ENCODE assay signal across 12 cellular contexts in genomic region chr3:123618076-123618703, GRCh38. TPM values are rescaled to one million over a fixed set of nuclear protein-coding genes. Genes with fewer than 3 reads are reported as not detected.
DNase-seq lines count a peak whose midpoint lies in the region; ATAC-seq and TF ChIP-seq lines count a peak whose summit lies in the region.
"Had no signal": no experiment of that assay in that cellular context is flagged by ENCODE, and none has a peak within 500 bp of the region (broad histone marks: within the 10 kb centered on the region; RNA-seq: fewer than 3 reads in every experiment).

No MANE protein-coding gene starts in this region.

- no peaks in the 10 kb centered on the region for H3K27me3 Mint-ChIP-seq in activated CD4-positive, alpha-beta T cell treated with anti-CD3 and anti-CD28 coated beads, Interleukin-2, amount 10 ng/mL, durations not matched to agents 7 days and 5 days
- no peaks in the 10 kb centered on the region for H3K27me3 Mint-ChIP-seq in activated CD4-positive, alpha-beta T cell treated with anti-CD3 and anti-CD28 coated beads, Interleukin-2, amount 10 ng/mL, durations not matched to agents 24 days and 14 days
- H3K27me3 Mint-ChIP-seq in brain = no peaks in the 10 kb centered on the region
- H3K27me3 Mint-ChIP-seq: progenitor cell of endocrine pancreas had no signal

- POLR2A ChIA-PET in activated CD4-positive, alpha-beta T cell treated with anti-CD3 and anti-CD28 coated beads, Interleukin-2, amount 10 ng/mL, durations not matched to agents 7 days and 5 days (lab: Charles Lee) = no interaction called here

- H3K4me3 Mint-ChIP-seq in activated CD4-positive, alpha-beta T cell treated with anti-CD3 and anti-CD28 coated beads, Interleukin-2, amount 10 ng/mL, durations not matched to agents 7 days and 5 days = no peak overlapping the region
- H3K4me3 Mint-ChIP-seq in activated CD4-positive, alpha-beta T cell treated with anti-CD3 and anti-CD28 coated beads, Interleukin-2, amount 10 ng/mL, durations not matched to agents 24 days and 14 days = no peak overlapping the region
- no peak overlapping the region for H3K4me3 Mint-ChIP-seq in brain

- H3K36me3 ChIP-seq in mucosa of rectum (ENCODE audit: control insufficient read depth in 2 of 2, insufficient read depth in 2 of 2, low read length in 2 of 2) = peaks cover 6 to 12% of the 10 kb centered on the region in 2 donors
- H3K36me3 ChIP-seq in aorta (ENCODE audit: control insufficient read depth in 1 of 2, insufficient read depth in 2 of 2, low read length in 1 of 2) = peaks cover 0 to 11% of the 10 kb centered on the region in 2 donors

- peak overlapping the region in 1 of 2 donors; percentile 51 for H3K4me3 ChIP-seq in mucosa of rectum (ENCODE audit: low read length in 2 of 2)
- H3K4me3 ChIP-seq in aorta (ENCODE audit: low read length in 2 of 2) = no peak overlapping the region

- 12 to 13% methylated on average over 7 of the region's 7 CpGs for WGBS in aorta, 2 donors

- no peak for DNase-seq in activated CD4-positive, alpha-beta T cell treated with anti-CD3 and anti-CD28 coated beads, Interleukin-2, amount 10 ng/mL, durations not matched to agents 7 days and 5 days
- DNase-seq in activated CD4-positive, alpha-beta T cell treated with anti-CD3 and anti-CD28 coated beads, Interleukin-2, amount 10 ng/mL, durations not matched to agents 24 days and 14 days = no peak
- DNase-seq in aorta = no peak
- DNase-seq in activated naive CD4-positive, alpha-beta T cell (lab: John Stamatoyannopoulos, UW) = no peak
- no peak for DNase-seq in NCI-H526 treated with DMSO at 0.1 percent for 48 hours (lab: John Stamatoyannopoulos, UW)
- no peak for DNase-seq in Ammon's horn (ENCODE audit: low spot score)
- DNase-seq: NCI-H187 treated with DMSO at 0.1 percent for 48 hours, SHP77 had no signal

- H3K36me3 Mint-ChIP-seq in activated CD4-positive, alpha-beta T cell treated with anti-CD3 and anti-CD28 coated beads, Interleukin-2, amount 10 ng/mL, durations not matched to agents 7 days and 5 days (ENCODE audit: low read depth) = no peaks in the 10 kb centered on the region
- H3K36me3 Mint-ChIP-seq in activated CD4-positive, alpha-beta T cell treated with anti-CD3 and anti-CD28 coated beads, Interleukin-2, amount 10 ng/mL, durations not matched to agents 24 days and 14 days (ENCODE audit: low read depth) = no peaks in the 10 kb centered on the region
- peaks cover 11% of the 10 kb centered on the region for H3K36me3 Mint-ChIP-seq in brain
- H3K36me3 Mint-ChIP-seq: activated naive CD4-positive, alpha-beta T cell treated with anti-CD3 and anti-CD28 coated beads, Interleukin-2, amount 50 U/mL, for 72 hours had no signal

- intact Hi-C loops in activated CD4-positive, alpha-beta T cell treated with anti-CD3 and anti-CD28 coated beads, Interleukin-2, amount 10 ng/mL, durations not matched to agents 24 days and 14 days (cut with micrococcal nuclease) = no loop called here
- intact Hi-C loops in aorta (cut with DNase I) = no loop called here

- ATAC-seq in aorta (ENCODE audit: low FRiP score) = no peak
- ATAC-seq: activated naive CD4-positive, alpha-beta T cell treated with anti-CD3 and anti-CD28 coated beads, Interleukin-2, amount 50 U/mL, for 72 hours had no signal

- H3K9ac ChIP-seq in mucosa of rectum (ENCODE audit: low read depth in 1 of 2, low read length in 2 of 2) = peak overlapping the region in 1 of 2 donors; percentile 29

- H3K4me1 Mint-ChIP-seq in activated CD4-positive, alpha-beta T cell treated with anti-CD3 and anti-CD28 coated beads, Interleukin-2, amount 10 ng/mL, durations not matched to agents 7 days and 5 days = no peaks in the 10 kb centered on the region
- no peaks in the 10 kb centered on the region for H3K4me1 Mint-ChIP-seq in activated CD4-positive, alpha-beta T cell treated with anti-CD3 and anti-CD28 coated beads, Interleukin-2, amount 10 ng/mL, durations not matched to agents 24 days and 14 days
- H3K4me1 Mint-ChIP-seq in brain = peaks cover 40% of the 10 kb centered on the region

- CTCF ChIA-PET in activated CD4-positive, alpha-beta T cell treated with anti-CD3 and anti-CD28 coated beads, Interleukin-2, amount 10 ng/mL, durations not matched to agents 7 days and 5 days (lab: Charles Lee) = no interaction called here

- H3K4me1 ChIP-seq in mucosa of rectum (ENCODE audit: control insufficient read depth in 2 of 2, insufficient read depth in 2 of 2, low read length in 2 of 2) = peaks cover 0 to 2% of the 10 kb centered on the region in 2 donors
- H3K4me1 ChIP-seq in aorta (ENCODE audit: control insufficient read depth in 1 of 2, insufficient read depth in 2 of 2, low read length in 2 of 2) = peaks cover 0 to 10% of the 10 kb centered on the region in 2 donors

- no peak for TF ChIP-seq CTCF in brain (conservative IDR thresholded peaks at IDR 0.05)

- H3K9me3 Mint-ChIP-seq in activated CD4-positive, alpha-beta T cell treated with anti-CD3 and anti-CD28 coated beads, Interleukin-2, amount 10 ng/mL, durations not matched to agents 7 days and 5 days = no peaks in the 10 kb centered on the region
- H3K9me3 Mint-ChIP-seq in activated CD4-positive, alpha-beta T cell treated with anti-CD3 and anti-CD28 coated beads, Interleukin-2, amount 10 ng/mL, durations not matched to agents 24 days and 14 days = no peaks in the 10 kb centered on the region
- no peaks in the 10 kb centered on the region for H3K9me3 Mint-ChIP-seq in brain
- H3K9me3 Mint-ChIP-seq: activated naive CD4-positive, alpha-beta T cell treated with anti-CD3 and anti-CD28 coated beads, Interleukin-2, amount 50 U/mL, for 72 hours had no signal

- peak overlapping the region; percentile 21 to 49 for H3K27ac ChIP-seq in mucosa of rectum (ENCODE audit: low read depth in 2 of 2, low read length in 2 of 2)
- H3K27ac ChIP-seq in aorta (ENCODE audit: low read depth in 1 of 2, low read length in 2 of 2) = peak overlapping the region; percentile 9 to 85

- H3K27ac Mint-ChIP-seq in activated CD4-positive, alpha-beta T cell treated with anti-CD3 and anti-CD28 coated beads, Interleukin-2, amount 10 ng/mL, durations not matched to agents 7 days and 5 days = peak overlapping the region; percentile 41
- no peak overlapping the region for H3K27ac Mint-ChIP-seq in activated CD4-positive, alpha-beta T cell treated with anti-CD3 and anti-CD28 coated beads, Interleukin-2, amount 10 ng/mL, durations not matched to agents 24 days and 14 days
- H3K27ac Mint-ChIP-seq in brain = peak overlapping the region in 3 of 5 experiments; percentile 7 to 84 (median 21)
- H3K27ac Mint-ChIP-seq: progenitor cell of endocrine pancreas had no signal

- H3K9me3 ChIP-seq in mucosa of rectum (ENCODE audit: control insufficient read depth in 2 of 2, low read length in 2 of 2) = no peaks in the 10 kb centered on the region
- no peaks in the 10 kb centered on the region for H3K9me3 ChIP-seq in aorta (ENCODE audit: control insufficient read depth, low read length)

- H3K27me3 ChIP-seq in mucosa of rectum (ENCODE audit: control insufficient read depth in 2 of 2, insufficient read depth in 2 of 2, low read length in 2 of 2) = no peaks in the 10 kb centered on the region
- no peaks in the 10 kb centered on the region for H3K27me3 ChIP-seq in aorta (ENCODE audit: control insufficient read depth in 1 of 2, insufficient read depth in 2 of 2, low read length in 1 of 2)

RNA-seq across cellular contexts. Expression of gene HACD2, which starts 33.3 kb away (rescaled TPM):
- 10 to 100 TPM; 24.3 to 28.8 TPM for total RNA-seq in activated CD4-positive, alpha-beta T cell treated with anti-CD3 and anti-CD28 coated beads, Interleukin-2, amount 10 ng/mL, durations not matched to agents 7 days and 5 days
- 28.4 and 31.8 TPM in 2 replicates for total RNA-seq in activated CD4-positive, alpha-beta T cell treated with anti-CD3 and anti-CD28 coated beads, Interleukin-2, amount 10 ng/mL, durations not matched to agents 24 days and 14 days
- polyA plus RNA-seq in brain (ENCODE audit: insufficient read depth, low read depth, low replicate concordance) (24.5 TPM), aorta (1 to 10 TPM; 8.8 to 9.7 TPM)
- total RNA-seq in aorta = 10 to 100 TPM; 16.0 to 17.2 TPM
